8 cellular contexts compared by ENCODE assay signal in the genomic region with DNA sequence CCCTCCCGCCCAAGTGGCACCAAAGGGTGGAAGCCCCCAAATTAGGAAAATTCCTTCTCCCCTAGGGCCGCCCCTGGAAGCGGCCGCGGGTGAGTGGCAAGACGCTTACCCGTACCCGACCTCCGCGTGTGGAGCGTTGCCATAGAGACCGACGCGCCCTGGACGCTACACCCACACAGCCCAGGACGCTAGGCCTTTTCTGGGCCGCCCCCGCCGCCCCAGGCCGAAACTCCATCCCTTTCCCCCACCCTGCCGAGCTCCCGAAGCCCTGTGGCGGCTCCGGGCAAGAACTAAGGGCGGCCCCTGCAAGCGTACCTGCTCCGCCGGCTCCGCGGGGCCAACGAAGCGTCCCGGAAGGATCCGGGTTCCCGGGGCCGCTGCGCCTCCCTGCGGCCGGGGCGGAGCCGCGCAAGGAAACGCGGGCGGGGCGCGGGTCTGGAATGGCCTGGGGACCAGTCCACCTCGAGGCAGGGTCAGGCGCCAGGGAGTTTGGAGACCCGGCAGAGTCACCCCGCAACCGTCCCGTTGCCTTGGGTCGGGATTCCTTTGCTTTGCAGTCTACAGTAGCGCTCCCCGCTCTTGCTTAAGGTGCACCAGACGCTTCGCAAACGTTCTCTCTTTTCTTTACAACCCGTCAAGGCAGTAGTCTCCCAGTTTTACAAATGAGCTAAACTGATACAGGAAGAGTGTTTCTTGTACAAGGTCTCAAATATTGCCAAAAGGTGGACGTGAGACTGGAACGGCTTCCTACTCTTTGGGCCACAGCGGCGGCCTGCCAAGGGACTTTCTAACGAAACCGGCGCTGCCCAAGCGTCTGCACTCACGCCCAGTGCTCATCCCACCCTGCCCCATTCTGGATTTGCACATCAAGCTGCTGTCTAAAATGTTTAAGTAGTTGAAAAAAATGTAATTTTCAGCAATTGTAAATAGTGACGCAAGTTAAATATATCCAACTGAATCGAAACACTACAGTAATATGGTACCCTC. TPM values are rescaled to one million over a fixed set of nuclear protein-coding genes. Genes with fewer than 3 reads are reported as not detected.
DNase-seq lines count a peak whose midpoint lies in the region; ATAC-seq and TF ChIP-seq lines count a peak whose summit lies in the region.

A gene with protein sequence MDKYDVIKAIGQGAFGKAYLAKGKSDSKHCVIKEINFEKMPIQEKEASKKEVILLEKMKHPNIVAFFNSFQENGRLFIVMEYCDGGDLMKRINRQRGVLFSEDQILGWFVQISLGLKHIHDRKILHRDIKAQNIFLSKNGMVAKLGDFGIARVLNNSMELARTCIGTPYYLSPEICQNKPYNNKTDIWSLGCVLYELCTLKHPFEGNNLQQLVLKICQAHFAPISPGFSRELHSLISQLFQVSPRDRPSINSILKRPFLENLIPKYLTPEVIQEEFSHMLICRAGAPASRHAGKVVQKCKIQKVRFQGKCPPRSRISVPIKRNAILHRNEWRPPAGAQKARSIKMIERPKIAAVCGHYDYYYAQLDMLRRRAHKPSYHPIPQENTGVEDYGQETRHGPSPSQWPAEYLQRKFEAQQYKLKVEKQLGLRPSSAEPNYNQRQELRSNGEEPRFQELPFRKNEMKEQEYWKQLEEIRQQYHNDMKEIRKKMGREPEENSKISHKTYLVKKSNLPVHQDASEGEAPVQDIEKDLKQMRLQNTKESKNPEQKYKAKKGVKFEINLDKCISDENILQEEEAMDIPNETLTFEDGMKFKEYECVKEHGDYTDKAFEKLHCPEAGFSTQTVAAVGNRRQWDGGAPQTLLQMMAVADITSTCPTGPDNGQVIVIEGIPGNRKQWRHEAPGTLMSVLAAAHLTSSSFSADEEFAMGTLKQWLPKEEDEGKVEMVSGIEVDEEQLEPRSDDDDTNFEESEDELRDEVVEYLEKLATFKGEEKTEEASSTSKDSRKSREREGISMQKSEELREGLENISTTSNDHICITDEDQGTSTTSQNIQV (minus strand): TSS at position 360 of the 987 bp plus-strand sequence. CDS start 1,591 bp downstream, outside the sequence.

- POLR2A ChIA-PET in CD4-positive, alpha-beta memory T cell (lab: Charles Lee; ENCODE audit: partially characterized antibody), result interaction anchor here (1.1 to 2.2 kb wide), 3 partner anchors 27 to 313 kb away, joined by 3 to 7 read pairs (median 3); a partner anchor contains a TSS
- POLR2A ChIA-PET in Panc1 (lab: Charles Lee), result interaction anchor here (0.5 kb wide), 1 partner anchor 200 kb away, joined by 3 read pairs; no protein-coding TSS in a partner anchor

- TF ChIP-seq CTCF in Panc1 (IDR thresholded peaks at IDR 0.05) (peak; percentile 87), foreskin keratinocyte (conservative IDR thresholded peaks at IDR 0.05) (peak; percentile 85), neural crest cell (conservative IDR thresholded peaks at IDR 0.05) (peak; percentile 84)

- BruUV-seq in Panc1 (replicated peaks; lab: Mats Ljungman, UMichigan), result no TSS peak

- peaks cover 19% of the 10 kb centered on the region for H3K4me1 ChIP-seq in CD4-positive, alpha-beta memory T cell (ENCODE audit: insufficient read depth, low read length)
- peaks cover 7% of the 10 kb centered on the region; the same call in 1 of the 2 replicates for H3K4me1 ChIP-seq in Panc1 (ENCODE audit: control insufficient read depth, insufficient read depth, low read length)
- peaks cover 7% of the 10 kb centered on the region for H3K4me1 ChIP-seq in foreskin keratinocyte
- H3K4me1 ChIP-seq in subcutaneous abdominal adipose tissue (ENCODE audit: control insufficient read depth in 5 of 5, insufficient read depth in 5 of 5, low read length in 5 of 5), result peaks cover 6 to 21% (median 20%) of the 10 kb centered on the region in 5 donors

- no peak within 1 kb of the TSS for H3K27ac ChIP-seq in CD4-positive, alpha-beta memory T cell (ENCODE audit: low read depth, low read length)
- H3K27ac ChIP-seq in Panc1 (ENCODE audit: low read length) (no peak within 1 kb of the TSS), foreskin keratinocyte (no peak within 1 kb of the TSS), subcutaneous abdominal adipose tissue (ENCODE audit: low read depth, low read length) (no peak within 1 kb of the TSS)

- peak; percentile 48 to 58 (median 55) for DNase-seq in CD4-positive, alpha-beta memory T cell
- no peak for DNase-seq in Panc1 (ENCODE audit: low read depth, low spot score)
- DNase-seq in activated effector memory CD4-positive, alpha-beta T cell treated with anti-CD3 and anti-CD28 coated beads, Interleukin-2, amount 50 U/mL, for 16 hours, result peak; percentile 83
- DNase-seq in foreskin keratinocyte, result peak in 1 of 2 donors; percentile 45
- DNase-seq in neural crest cell (ENCODE audit: low read depth, low spot score), result peak; percentile 68

- peaks cover 0 to 3% of the 10 kb centered on the region in 2 donors for H3K27me3 Mint-ChIP-seq in CD4-positive, alpha-beta memory T cell
- H3K27me3 Mint-ChIP-seq in neural crest cell (ENCODE audit: low read depth), result peaks cover 2% of the 10 kb centered on the region

- H3K9me3 Mint-ChIP-seq in CD4-positive, alpha-beta memory T cell, result no peaks in the 10 kb centered on the region
- no peaks in the 10 kb centered on the region for H3K9me3 Mint-ChIP-seq in neural crest cell

- CTCF ChIA-PET in CD4-positive, alpha-beta memory T cell (lab: Charles Lee; ENCODE audit: partially characterized antibody), result interaction anchor here (0.5 to 4.1 kb wide), 22 partner anchors 9 to 998 kb away, joined by 3 to 59 read pairs (median 3); a partner anchor contains a TSS
- CTCF ChIA-PET in Panc1 (lab: Charles Lee), result interaction anchor here (0.6 to 1.2 kb wide), 2 partner anchors 128 to 233 kb away, joined by 3 to 4 read pairs; no protein-coding TSS in a partner anchor

- H3K4me3 Mint-ChIP-seq in CD4-positive, alpha-beta memory T cell, result peak within 1 kb of the TSS; percentile 77 to 95 (median 86)
- peak within 1 kb of the TSS; percentile 88 for H3K4me3 Mint-ChIP-seq in neural crest cell

- peaks cover 11 to 19% (median 13%) of the 10 kb centered on the region in 4 donors for H3K4me1 Mint-ChIP-seq in CD4-positive, alpha-beta memory T cell
- H3K4me1 Mint-ChIP-seq in neural crest cell, result peaks cover 21% of the 10 kb centered on the region

- H3K27ac Mint-ChIP-seq in CD4-positive, alpha-beta memory T cell, result peak within 1 kb of the TSS in 6 of 7 donors; percentile 3 to 50 (median 18)
- H3K27ac Mint-ChIP-seq in neural crest cell (ENCODE audit: unreplicated experiment), result peak within 1 kb of the TSS; percentile 8

- peaks cover 4% of the 10 kb centered on the region for H3K27me3 ChIP-seq in CD4-positive, alpha-beta memory T cell (ENCODE audit: insufficient read depth, low read length)
- no peaks in the 10 kb centered on the region for H3K27me3 ChIP-seq in Panc1 (ENCODE audit: control insufficient read depth, insufficient read depth, low read length)
- no peaks in the 10 kb centered on the region for H3K27me3 ChIP-seq in foreskin keratinocyte
- no peaks in the 10 kb centered on the region for H3K27me3 ChIP-seq in subcutaneous abdominal adipose tissue (ENCODE audit: control insufficient read depth in 5 of 5, insufficient read depth in 4 of 5, low read length in 5 of 5)

- intact Hi-C loops in CD4-positive, alpha-beta memory T cell (cut with micrococcal nuclease), result loop anchor here (2.0 to 5.0 kb wide), 5 partner anchors 26 to 323 kb away; a partner anchor contains a TSS
- intact Hi-C loops in Panc1 (cut with micrococcal nuclease; ENCODE audit: unreplicated experiment), result loop anchor here (2.0 to 5.0 kb wide), 2 partner anchors 132 to 314 kb away; no protein-coding TSS in a partner anchor

- H3K36me3 ChIP-seq in CD4-positive, alpha-beta memory T cell (ENCODE audit: insufficient read depth, low read length), result peaks cover 4% of the 10 kb centered on the region
- H3K36me3 ChIP-seq in Panc1 (ENCODE audit: control insufficient read depth, insufficient read depth, low read length) (peaks cover 2% of the 10 kb centered on the region; the same call in 1 of the 2 replicates), subcutaneous abdominal adipose tissue (ENCODE audit: control insufficient read depth in 5 of 5, insufficient read depth in 5 of 5, low read length in 5 of 5) (peaks cover 12 to 32% (median 28%) of the 10 kb centered on the region in 5 donors)

- peaks cover 21 to 23% of the 10 kb centered on the region in 2 donors for H3K36me3 Mint-ChIP-seq in CD4-positive, alpha-beta memory T cell
- H3K36me3 Mint-ChIP-seq in neural crest cell (ENCODE audit: low read depth), result peaks cover 22% of the 10 kb centered on the region

- in situ Hi-C loops in Panc1 (cut with HindIII; ENCODE audit: low pct_unique_long_range_greater_than_20kb, low sequenced_read_pairs), result no loop called here

- peak within 1 kb of the TSS; percentile 16 to 66 (median 39) for H3K9ac ChIP-seq in subcutaneous abdominal adipose tissue (ENCODE audit: low read length in 5 of 5)

- peak within 1 kb of the TSS; percentile 59 to 73 for H3K4me3 ChIP-seq in CD4-positive, alpha-beta memory T cell (ENCODE audit: low read length in 2 of 2)
- H3K4me3 ChIP-seq in Panc1 (ENCODE audit: low read depth in 2 of 2, low read length in 2 of 2), result peak within 1 kb of the TSS; percentile 57 to 67
- H3K4me3 ChIP-seq in subcutaneous abdominal adipose tissue (ENCODE audit: low read depth in 1 of 5, low read length in 5 of 5), result peak within 1 kb of the TSS; percentile 63 to 78 (median 74)

- no peaks in the 10 kb centered on the region for H3K9me3 ChIP-seq in CD4-positive, alpha-beta memory T cell (ENCODE audit: control insufficient read depth in 1 of 2, low read length in 2 of 2)
- H3K9me3 ChIP-seq in Panc1 (ENCODE audit: control insufficient read depth, insufficient read depth, low read depth, low read length), result no peaks in the 10 kb centered on the region
- no peaks in the 10 kb centered on the region for H3K9me3 ChIP-seq in subcutaneous abdominal adipose tissue (ENCODE audit: control insufficient read depth in 5 of 5, low read length in 5 of 5)

- ATAC-seq in GM19328 (IDR thresholded peaks at IDR 0.05; ENCODE audit: unreplicated experiment) (peak; percentile 56), HG03457 (IDR thresholded peaks at IDR 0.05; ENCODE audit: unreplicated experiment) (peak; percentile 74), Panc1 (peak; percentile 94), foreskin keratinocyte (peak; percentile 88)

RNA-seq across cellular contexts. Expression of the gene that starts here (rescaled TPM):
- total RNA-seq in CD4-positive, alpha-beta memory T cell, result not detected
- under 1 TPM in 1 of 2 donors, not detected in 1; 0.06 TPM for polyA plus RNA-seq in CD4-positive, alpha-beta memory T cell
- total RNA-seq in Panc1 (2021; ENCODE audit: unreplicated experiment), result 0.08 TPM
- 0.24 TPM for polyA plus RNA-seq in Panc1 (2012; ENCODE audit: insufficient read length)
- 0.07 TPM in 1 of 2 replicates, not detected in the other for total RNA-seq in foreskin keratinocyte
- polyA plus RNA-seq in foreskin keratinocyte, result 0.01 and 0.02 TPM in 2 replicates
- 0.12 and 0.27 TPM in 2 replicates for total RNA-seq in neural crest cell

Comparison
In these comparisons a context has a peak if more than half of its experiments do, and no peak if none do; other contexts are left out.
1. Peak in DNase-seq and H3K4me3 ChIP-seq in CD4-positive, alpha-beta memory T cell; RNA of the gene not detected or under 1 TPM.
2. Peak in ATAC-seq and H3K4me3 ChIP-seq in Panc1; RNA of the gene not detected or under 1 TPM.
3. Peak in ATAC-seq in foreskin keratinocyte; RNA of the gene not detected or under 1 TPM.
4. Peak in DNase-seq in neural crest cell; RNA of the gene not detected or under 1 TPM.